In the genomic region with DNA sequence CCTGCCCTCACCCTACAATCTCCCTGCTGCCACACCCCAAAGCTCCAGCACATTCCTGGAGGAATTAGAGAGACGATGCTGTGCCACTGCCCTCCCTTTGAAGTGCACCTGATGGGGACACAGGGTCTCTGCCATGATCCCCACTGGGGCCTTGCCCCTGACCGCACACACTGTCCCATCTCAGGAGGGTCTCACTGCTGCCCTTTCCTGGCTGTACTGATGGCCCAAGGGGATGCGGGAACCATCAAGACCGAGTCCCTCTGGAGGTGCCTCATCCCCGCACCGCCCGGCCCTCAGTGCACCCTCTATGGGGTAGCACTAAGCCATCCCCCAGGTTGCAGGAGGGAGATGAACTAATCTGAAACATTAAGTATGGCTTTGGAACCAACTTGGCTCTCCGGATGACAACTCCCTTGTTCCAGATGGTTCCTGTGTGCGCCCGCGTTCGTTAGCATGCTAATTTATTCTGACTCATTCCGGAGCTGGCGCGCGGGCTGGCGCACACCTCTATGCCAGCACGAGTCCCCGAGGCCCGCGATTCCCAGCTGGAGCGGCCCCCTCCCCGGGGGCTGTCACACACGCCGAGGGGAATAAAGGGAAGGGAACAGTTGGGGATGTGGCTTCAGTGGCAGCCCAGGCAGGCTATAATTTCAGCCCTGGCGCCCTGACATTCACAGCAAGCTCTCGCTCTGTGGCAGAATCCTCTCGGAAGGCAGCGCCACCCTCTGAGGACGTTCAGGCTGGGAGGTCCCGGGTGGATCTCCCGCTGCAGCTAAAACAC, we compare ENCODE assay signal across 16 cellular contexts. TPM values are rescaled to one million over a fixed set of nuclear protein-coding genes. Genes with fewer than 3 reads are reported as not detected.
DNase-seq lines count a peak whose midpoint lies in the region; ATAC-seq and TF ChIP-seq lines count a peak whose summit lies in the region.
"Had no signal": no experiment of that assay in that cellular context is flagged by ENCODE, and none has a peak within 500 bp of the region (broad histone marks: within the 10 kb centered on the region; RNA-seq: fewer than 3 reads in every experiment).

No MANE protein-coding gene starts in this region.

- no peak for TF ChIP-seq POLR2A in esophagus muscularis mucosa (IDR thresholded peaks at IDR 0.05; ENCODE audit: low read depth)

- H3K9me3 ChIP-seq in esophagus muscularis mucosa = no peaks in the 10 kb centered on the region

- DNase-seq in DMS 273 (lab: John Stamatoyannopoulos, UW; ENCODE audit: unreplicated experiment) (peak; percentile 96), NCI-H1105 treated with DMSO at 0.1 percent for 48 hours (lab: John Stamatoyannopoulos, UW) (peak; percentile 49), dorsolateral prefrontal cortex (peak; percentile 41 to 88 (median 78)), nucleus accumbens (lab: John Stamatoyannopoulos, UW) (peak in 50 of 56 donors; percentile 13 to 85 (median 56)), esophagus muscularis mucosa (ENCODE audit: extremely low spot score) (no peak), NCI-H146 (lab: John Stamatoyannopoulos, UW) (no peak)
- DNase-seq: EL; GM23248; KBM-7; NCI-H2029 treated with DMSO at 0.1 percent for 48 hours; OCI-M1; stimulated activated CD4-positive, alpha-beta T cell treated with anti-CD3 and anti-CD28 coated beads, Interleukin-2, amount 100 ng/mL, for 48 hours; SW 1271 had no signal

- peaks cover 0 to 8% (median 6%) of the 10 kb centered on the region in 4 donors for H3K4me1 ChIP-seq in esophagus muscularis mucosa

- TF ChIP-seq EP300 in esophagus muscularis mucosa (IDR thresholded peaks at IDR 0.05) = no peak

- WGBS in esophagus muscularis mucosa = 83% methylated on average over 8 of the region's 32 CpGs

- intact Hi-C loops in dorsolateral prefrontal cortex (cut with DNase I) (no loop called here), esophagus muscularis mucosa (cut with DNase I) (no loop called here)

- H3K4me3 ChIP-seq in dorsolateral prefrontal cortex = peak overlapping the region in 57 of 59 donors; percentile 1 to 60 (median 35)
- H3K4me3 ChIP-seq in esophagus muscularis mucosa = no peak overlapping the region
- H3K4me3 ChIP-seq: GM23248 had no signal

- TF ChIP-seq CTCF in dorsolateral prefrontal cortex (IDR thresholded peaks at IDR 0.05 in 54 of 56, conservative IDR thresholded peaks at IDR 0.05 in 2 of 56; ENCODE audit: low read depth in 1 of 56, partially characterized antibody in 56 of 56) = peak in 33 of 56 donors; percentile 6 to 52 (median 28)
- TF ChIP-seq CTCF in esophagus muscularis mucosa (IDR thresholded peaks at IDR 0.05) = no peak

- ATAC-seq in GM19395 (IDR thresholded peaks at IDR 0.05; ENCODE audit: unreplicated experiment) (no peak), HG02759 (IDR thresholded peaks at IDR 0.05; ENCODE audit: unreplicated experiment) (no peak)
- ATAC-seq: activated CD4-positive, CD25-positive, alpha-beta regulatory T cell treated with anti-CD3 and anti-CD28 coated beads, Interleukin-2, amount 50 U/mL, for 24 hours had no signal

- H3K36me3 ChIP-seq in esophagus muscularis mucosa = no peaks in the 10 kb centered on the region

- H3K27me3 ChIP-seq in dorsolateral prefrontal cortex = peaks cover 0 to 17% (median 0%) of the 10 kb centered on the region in 45 donors
- H3K27me3 ChIP-seq in esophagus muscularis mucosa = peaks cover 0 to 80% (median 3%) of the 10 kb centered on the region in 4 donors

- H3K27ac ChIP-seq in dorsolateral prefrontal cortex = peak overlapping the region in 5 of 59 donors; percentile 25 to 60 (median 47)
- H3K27ac ChIP-seq in esophagus muscularis mucosa (replicated peaks in 1 of 4) = no peak overlapping the region
- H3K27ac ChIP-seq: GM23248 had no signal

RNA-seq across cellular contexts. Expression of gene C14orf180, which starts 34.2 kb away (rescaled TPM):
- total RNA-seq in dorsolateral prefrontal cortex (under 1 TPM in 4 of 120 experiments, not detected in 116; 0.24 to 0.41 (median 0.36) TPM), esophagus muscularis mucosa (under 1 TPM in 1 of 4 donors, not detected in 3; 0.42 TPM)
- total RNA-seq: GM23248 had no signal

RNA-seq across cellular contexts. Expression of gene TMEM179, which starts 59.2 kb away (rescaled TPM):
- total RNA-seq in dorsolateral prefrontal cortex (100 to 1,000 TPM in 32 of 120 experiments, 10 to 100 TPM in 88; 45.0 to 133 (median 88.7) TPM), esophagus muscularis mucosa (1 to 10 TPM; 1.4 to 4.2 (median 1.9) TPM)
- total RNA-seq: GM23248 had no signal

Comparison
In these comparisons a context has a peak if more than half of its experiments do, and no peak if none do; other contexts are left out.
1. DNase-seq: peak in DMS 273 (single experiment), NCI-H1105 treated with DMSO at 0.1 percent for 48 hours (single experiment), dorsolateral prefrontal cortex (10 of 10) and nucleus accumbens (50 of 56); none in esophagus muscularis mucosa (single experiment) and NCI-H146 (single experiment).
2. H3K4me3 ChIP-seq: peak in dorsolateral prefrontal cortex (57 of 59); none in esophagus muscularis mucosa (0 of 4).
3. CTCF ChIP-seq: peak in dorsolateral prefrontal cortex (33 of 56); none in esophagus muscularis mucosa (0 of 3).
4. RNA of gene TMEM179, which starts 59.2 kb away (total RNA-seq): 45.0 to 133 TPM in dorsolateral prefrontal cortex; 1.4 to 4.2 TPM in esophagus muscularis mucosa; every median in the first group is over 4 times any median in the second.